8 cellular contexts compared by ENCODE assay signal in the genomic region with DNA sequence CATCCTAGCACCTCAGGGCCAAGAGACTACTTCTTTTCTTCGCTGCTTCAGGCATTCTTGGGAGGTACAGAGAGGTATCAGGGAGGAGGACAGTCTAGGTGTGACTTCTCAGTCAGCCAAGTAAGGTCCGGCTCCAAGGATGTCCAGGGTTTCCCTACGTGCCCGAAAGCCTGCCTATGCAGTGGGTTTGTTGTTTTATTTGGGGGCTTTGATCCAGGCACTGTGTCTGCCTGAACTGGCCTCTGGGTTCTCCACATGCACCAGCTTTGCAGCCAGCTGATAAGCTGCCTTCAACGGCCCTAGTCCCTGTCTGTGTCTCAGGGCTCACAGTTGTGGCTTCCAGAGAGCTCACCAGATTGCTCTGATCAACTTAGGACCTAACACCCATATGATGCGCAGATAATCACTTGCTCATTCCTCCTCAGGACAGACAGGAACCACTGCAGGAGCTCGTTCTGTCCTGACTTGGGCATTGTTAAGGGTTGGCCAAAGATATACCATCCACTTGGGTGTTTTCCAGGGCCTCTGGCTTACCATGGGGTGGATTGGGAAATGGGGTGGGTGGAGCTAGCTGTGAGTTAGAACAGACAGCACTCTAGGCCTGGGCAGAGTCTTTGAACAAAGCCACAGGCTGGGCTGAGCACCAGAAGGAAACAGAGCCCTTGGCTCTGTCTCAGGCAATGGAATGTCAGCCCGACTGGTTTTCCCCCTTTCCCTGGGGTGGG. TPM values are rescaled to one million over a fixed set of nuclear protein-coding genes. Genes with fewer than 3 reads are reported as not detected.
DNase-seq lines count a peak whose midpoint lies in the region; ATAC-seq, FAIRE-seq and TF ChIP-seq lines count a peak whose summit lies in the region.
"Had no signal": no experiment of that assay in that cellular context is flagged by ENCODE, and none has a peak within 500 bp of the region (broad histone marks: within the 10 kb centered on the region; RNA-seq: fewer than 3 reads in every experiment).

No MANE protein-coding gene starts in this region.

- H3K36me3 ChIP-seq in NT2/D1 (ENCODE audit: insufficient read depth, insufficient read length, low read length) (peaks cover 2% of the 10 kb centered on the region), colonic mucosa (no peaks in the 10 kb centered on the region), HepG2 (replicated peaks in 1 of 2; ENCODE audit: control insufficient read depth in 1 of 2, insufficient read depth in 2 of 2, low read length in 2 of 2) (peaks cover 0 to 2% of the 10 kb centered on the region in 2 experiments; a peak in 1 of 5 replicates), tibial nerve (no peaks in the 10 kb centered on the region)

- POLR2A ChIA-PET in HepG2 (lab: Yijun Ruan, JAX): interaction anchor here (1.1 kb wide), 1 partner anchor 16 kb away, joined by 5 read pairs; no protein-coding TSS in a partner anchor

- no peak overlapping the region for H2AFZ ChIP-seq in HepG2 (ENCODE audit: low read length)

- in situ Hi-C loops in HepG2 (cut with HindIII; ENCODE audit: extremely low pct_ligation_motif_present, low pct_unique_long_range_greater_than_20kb): no loop called here

- peaks cover 10% of the 10 kb centered on the region; the same call in 1 of the 2 replicates for H4K20me1 ChIP-seq in HepG2 (ENCODE audit: insufficient read depth, low read length)

- intact Hi-C loops in colonic mucosa (cut with DNase I): no loop called here
- intact Hi-C loops in HepG2 (cut with micrococcal nuclease; ENCODE audit: unreplicated experiment): no loop called here

- TF ChIP-seq EP300 in HepG2 (IDR thresholded peaks at IDR 0.05; ENCODE audit: low read depth in 2 of 2, low read length in 2 of 2) (no peak), HepG2 (CRISPR knock-in tag; IDR thresholded peaks at IDR 0.05; ENCODE audit: borderline replicate concordance) (no peak), tibial nerve (IDR thresholded peaks at IDR 0.05) (peak in 1 of 2 donors; percentile 28)

- no TSS peak for BruUV-seq in HepG2 (replicated peaks; lab: Mats Ljungman, UMichigan)

- no peak overlapping the region for H3K4me3 ChIP-seq in NT2/D1 (ENCODE audit: insufficient read length, low read depth)
- no peak overlapping the region for H3K4me3 ChIP-seq in colonic mucosa
- H3K4me3 ChIP-seq in HepG2 (replicated peaks in 1 of 3; ENCODE audit: insufficient read depth in 1 of 3, low read depth in 2 of 3, low read length in 3 of 3): no peak overlapping the region
- no peak overlapping the region for H3K4me3 ChIP-seq in tibial nerve
- H3K4me3 ChIP-seq: dorsolateral prefrontal cortex had no signal

- peaks cover 4% of the 10 kb centered on the region for H3K4me1 ChIP-seq in NT2/D1 (ENCODE audit: insufficient read depth, insufficient read length)
- no peaks in the 10 kb centered on the region for H3K4me1 ChIP-seq in colonic mucosa
- H3K4me1 ChIP-seq in HepG2 (ENCODE audit: insufficient read depth, low read length): peaks cover 12% of the 10 kb centered on the region
- peaks cover 0 to 24% (median 9%) of the 10 kb centered on the region in 4 donors for H3K4me1 ChIP-seq in tibial nerve

- no peaks in the 10 kb centered on the region for H3K27me3 Mint-ChIP-seq in activated T-cell treated with anti-CD3 and anti-CD28 coated beads, Interleukin-2, amount 50 U/mL, for 24 hours

- peak; percentile 53 for FAIRE-seq in HepG2 (lab: Jason Lieb, UNC)

- peak overlapping the region; percentile 36 for H3K9ac ChIP-seq in NT2/D1 (ENCODE audit: insufficient read length, low read depth)
- H3K9ac ChIP-seq in colonic mucosa (ENCODE audit: low read depth in 2 of 2, low read length in 2 of 2): peak overlapping the region in 1 of 2 donors; percentile 21
- H3K9ac ChIP-seq in HepG2 (ENCODE audit: insufficient read depth, low read depth, low read length): no peak overlapping the region

- H3K4me1 Mint-ChIP-seq in activated T-cell treated with anti-CD3 and anti-CD28 coated beads, Interleukin-2, amount 50 U/mL, for 24 hours (ENCODE audit: low read depth): no peaks in the 10 kb centered on the region

- TF ChIP-seq RAD21 in HepG2 (CRISPR knock-in tag; IDR thresholded peaks at IDR 0.05): no peak

- H3K79me2 ChIP-seq in HepG2 (ENCODE audit: insufficient read depth, low read length): no peaks in the 10 kb centered on the region

- no peak for DNase-seq in NT2/D1 (ENCODE audit: low read depth, low spot score)
- peak; percentile 78 for DNase-seq in colonic mucosa
- DNase-seq in HepG2 (ENCODE audit: low spot score): peak; percentile 36
- peak; percentile 39 to 54 for DNase-seq in tibial nerve (ENCODE audit: low spot score in 2 of 2)
- DNase-seq in NCI-H774 (lab: John Stamatoyannopoulos, UW): no peak
- DNase-seq in activated T-cell treated with anti-CD3 and anti-CD28 coated beads, Interleukin-2, amount 50 U/mL, for 24 hours: no peak

- no peak for TF ChIP-seq CTCF in colonic mucosa (IDR thresholded peaks at IDR 0.05)
- no peak for TF ChIP-seq CTCF in HepG2 (CRISPR knock-in tag; IDR thresholded peaks at IDR 0.05)
- no peak for TF ChIP-seq CTCF in tibial nerve (IDR thresholded peaks at IDR 0.05)

- no peaks in the 10 kb centered on the region for H3K27me3 ChIP-seq in NT2/D1 (ENCODE audit: insufficient read depth, insufficient read length)
- H3K27me3 ChIP-seq in colonic mucosa: no peaks in the 10 kb centered on the region
- no peaks in the 10 kb centered on the region for H3K27me3 ChIP-seq in HepG2 (ENCODE audit: control insufficient read depth in 1 of 2, insufficient read depth in 2 of 2, low read length in 2 of 2)
- no peaks in the 10 kb centered on the region for H3K27me3 ChIP-seq in tibial nerve
- H3K27me3 ChIP-seq: dorsolateral prefrontal cortex had no signal

- TF ChIP-seq POLR2A in HepG2 (IDR thresholded peaks at IDR 0.05; ENCODE audit: insufficient read depth in 1 of 2, low read depth in 2 of 2, low read length in 2 of 2): no peak
- no peak for TF ChIP-seq POLR2A in tibial nerve (IDR thresholded peaks at IDR 0.05)

- no peaks in the 10 kb centered on the region for H3K36me3 Mint-ChIP-seq in activated T-cell treated with anti-CD3 and anti-CD28 coated beads, Interleukin-2, amount 50 U/mL, for 24 hours (ENCODE audit: low read depth)

- no peak overlapping the region for H3K27ac ChIP-seq in colonic mucosa
- peak overlapping the region; percentile 12 for H3K27ac ChIP-seq in HepG2 (ENCODE audit: extremely low read length, insufficient read depth, low read length)
- H3K27ac ChIP-seq in tibial nerve: peak overlapping the region; percentile 12 to 71 (median 49)

- H3K4me3 Mint-ChIP-seq in activated T-cell treated with anti-CD3 and anti-CD28 coated beads, Interleukin-2, amount 50 U/mL, for 24 hours: no peak overlapping the region

- H3K4me2 ChIP-seq in HepG2 (ENCODE audit: low read depth, low read length): no peak overlapping the region

- H3K27ac Mint-ChIP-seq in activated T-cell treated with anti-CD3 and anti-CD28 coated beads, Interleukin-2, amount 50 U/mL, for 24 hours: no peak overlapping the region

- H3K9me3 ChIP-seq in NT2/D1 (ENCODE audit: insufficient read depth, low read length) (no peaks in the 10 kb centered on the region), colonic mucosa (no peaks in the 10 kb centered on the region), HepG2 (ENCODE audit: low read length) (no peaks in the 10 kb centered on the region), tibial nerve (no peaks in the 10 kb centered on the region)

- CTCF ChIA-PET in HepG2 (lab: Yijun Ruan, JAX; ENCODE audit: low intra/inter-chr PET ratio, low total read pairs): no interaction called here

- no peaks in the 10 kb centered on the region for H3K9me3 Mint-ChIP-seq in activated T-cell treated with anti-CD3 and anti-CD28 coated beads, Interleukin-2, amount 50 U/mL, for 24 hours

- WGBS in HepG2 (ENCODE audit: low lambda C conversion rate): 72% methylated on average over 6 of the region's 8 CpGs
- 65 to 68% methylated on average over 6 to 8 of the region's 8 CpGs for WGBS in tibial nerve, 2 donors

- ATAC-seq in HepG2 (peak; percentile 92), HG02981 (IDR thresholded peaks at IDR 0.05; ENCODE audit: unreplicated experiment) (no peak)

TF ChIP-seq in HepG2, 621 proteins besides CTCF, POLR2A, EP300 and RAD21 (continues in another document):
- peak; percentile 61; the same call in 1 of the 2 replicates for TF ChIP-seq CEBPB (IDR thresholded peaks at IDR 0.05; ENCODE audit: borderline replicate concordance, low read depth, low read length)
- peak; percentile 28; the same call in 1 of the 2 replicates for TF ChIP-seq CEBPG (CRISPR knock-in tag; IDR thresholded peaks at IDR 0.05)

RNA-seq across cellular contexts. Expression of a gene that starts 45.5 kb away (rescaled TPM):
- under 1 TPM; 0.48 to 0.72 TPM for total RNA-seq in colonic mucosa
- 0.18 TPM in 1 of 2 replicates, not detected in the other for total RNA-seq in HepG2 (2016; rRNA removed; fragmentation: Illumina TruSeq; extraction: Trizol)
- total RNA-seq in HepG2 (2016; cell fraction: cytosol; rRNA removed; fragmentation: Illumina TruSeq; extraction: Trizol; ENCODE audit: low read depth): not detected in 2 replicates
- total RNA-seq in HepG2 (2016; cell fraction: insoluble cytoplasmic fraction; rRNA removed; fragmentation: Illumina TruSeq; extraction: Trizol): 0.50 TPM in 1 of 2 replicates, not detected in the other
- total RNA-seq in HepG2 (2016; cell fraction: membrane; rRNA removed; fragmentation: Illumina TruSeq; extraction: Trizol): 0.59 TPM in 1 of 2 replicates, not detected in the other
- 0.50 TPM in 1 of 2 replicates, not detected in the other for total RNA-seq in HepG2 (2016; cell fraction: nucleus; rRNA removed; fragmentation: Illumina TruSeq; extraction: Trizol)
- polyA plus RNA-seq in HepG2 (2011; rRNA removed): 0.28 and 0.60 TPM in 2 replicates
- polyA plus RNA-seq in HepG2 (2011; cell fraction: cytosol; rRNA removed): 0.17 and 0.21 TPM in 2 replicates
- polyA plus RNA-seq in HepG2 (2011; cell fraction: nucleus; rRNA removed): 2.3 and 3.5 TPM in 2 replicates
- polyA plus RNA-seq in HepG2 (2012): 0.23 TPM in 1 of 2 replicates, not detected in the other
- polyA plus RNA-seq in HepG2 (2016; cell fraction: cytosol; fragmentation: Illumina TruSeq; extraction: Trizol; ENCODE audit: low read depth): 0.20 and 0.32 TPM in 2 replicates
- not detected in 2 replicates for polyA plus RNA-seq in HepG2 (2016; cell fraction: insoluble cytoplasmic fraction; fragmentation: Illumina TruSeq; extraction: Trizol; ENCODE audit: low read depth)
- polyA plus RNA-seq in HepG2 (2016; cell fraction: membrane; fragmentation: Illumina TruSeq; extraction: Trizol; ENCODE audit: low read depth): 0.38 TPM in 1 of 2 replicates, not detected in the other
- polyA plus RNA-seq in HepG2 (2016; cell fraction: nucleus; fragmentation: Illumina TruSeq; extraction: Trizol; ENCODE audit: insufficient read depth, low read depth): 0.99 and 1.1 TPM in 2 replicates
- polyA minus RNA-seq in HepG2 (2011; rRNA and poly(A)+ RNA removed; ENCODE audit: low replicate concordance): 0.48 TPM in 1 of 2 replicates, not detected in the other
- not detected in 2 replicates for polyA minus RNA-seq in HepG2 (2011; cell fraction: cytosol; rRNA and poly(A)+ RNA removed)
- not detected in 2 replicates for polyA minus RNA-seq in HepG2 (2011; cell fraction: nucleus; rRNA and poly(A)+ RNA removed)
- total RNA-seq in tibial nerve: not detected

Comparison
In these comparisons a context has a peak if more than half of its experiments do, and no peak if none do; other contexts are left out.
1. DNase-seq: peak in colonic mucosa (single experiment), HepG2 (single experiment) and tibial nerve (2 of 2); none in NT2/D1 (single experiment), NCI-H774 (single experiment) and activated T-cell treated with anti-CD3 and anti-CD28 coated beads, Interleukin-2, amount 50 U/mL, for 24 hours (single experiment).